In genomic region chr20:48823476-48823875, GRCh38 we compare ENCODE assay signal across 9 cellular contexts. TPM values are rescaled to one million over a fixed set of nuclear protein-coding genes. Genes with fewer than 3 reads are reported as not detected.
DNase-seq lines count a peak whose midpoint lies in the region; ATAC-seq and TF ChIP-seq lines count a peak whose summit lies in the region.
"Had no signal": no experiment of that assay in that cellular context is flagged by ENCODE, and none has a peak within 500 bp of the region (broad histone marks: within the 10 kb centered on the region; RNA-seq: fewer than 3 reads in every experiment).

No MANE protein-coding gene starts in this region.

- POLR2A ChIA-PET in T-cell (lab: Charles Lee): interaction anchor here in 1 of 2 donors (0.6 to 0.7 kb wide), 2 partner anchors 54 to 296 kb away, joined by 3 read pairs; no protein-coding TSS in a partner anchor

- intact Hi-C loops in esophagus muscularis mucosa (cut with DNase I): no loop called here

- no peak for TF ChIP-seq POLR2A in esophagus muscularis mucosa (IDR thresholded peaks at IDR 0.05; ENCODE audit: low read depth)

- no peak for TF ChIP-seq CTCF in GM12865 (IDR thresholded peaks at IDR 0.05; ENCODE audit: insufficient read depth, low read depth, low read length, missing control alignments)
- no peak for TF ChIP-seq CTCF in esophagus muscularis mucosa (IDR thresholded peaks at IDR 0.05)

- H3K4me3 ChIP-seq in GM12865 (ENCODE audit: low read depth, low read length): peak overlapping the region; percentile 91
- peak overlapping the region in 2 of 4 donors; percentile 13 to 31 for H3K4me3 ChIP-seq in esophagus muscularis mucosa
- H3K4me3 ChIP-seq in skin epidermis: peak overlapping the region in 3 of 7 experiments; percentile 1 to 11 (median 9)

- H3K9me3 Mint-ChIP-seq in T-cell: no peaks in the 10 kb centered on the region

- H3K4me1 ChIP-seq in esophagus muscularis mucosa: peaks cover 6 to 68% (median 47%) of the 10 kb centered on the region in 4 donors

- H3K4me1 Mint-ChIP-seq in T-cell: peaks cover under 1 to 80% (median 71%) of the 10 kb centered on the region in 3 donors

- WGBS in esophagus muscularis mucosa: 95% methylated on average over 7 of the region's 7 CpGs

- H3K27me3 ChIP-seq in esophagus muscularis mucosa: peaks cover 0 to 26% (median 0%) of the 10 kb centered on the region in 4 donors

- no peaks in the 10 kb centered on the region for H3K36me3 ChIP-seq in esophagus muscularis mucosa

- ATAC-seq in T-cell (replicated peaks in 1 of 4): no peak
- no peak for ATAC-seq in HG02885 (IDR thresholded peaks at IDR 0.05; ENCODE audit: poor library complexity, unreplicated experiment)
- ATAC-seq in GM21526 (IDR thresholded peaks at IDR 0.05; ENCODE audit: low FRiP score, unreplicated experiment): no peak

- H3K27ac Mint-ChIP-seq in T-cell: peak overlapping the region in 1 of 2 donors; percentile 98

- DNase-seq in GM12865 (ENCODE audit: low read depth): no peak
- no peak for DNase-seq in T-cell
- DNase-seq in esophagus muscularis mucosa (ENCODE audit: extremely low spot score): no peak
- DNase-seq in activated gamma-delta T cell treated with Interleukin-2 at 50 U/mL for 16 hours: no peak
- DNase-seq in NCI-H2029 treated with DMSO at 0.1 percent for 48 hours (lab: John Stamatoyannopoulos, UW): no peak
- DNase-seq: NCI-H146 had no signal

- H3K27ac ChIP-seq in esophagus muscularis mucosa (replicated peaks in 1 of 4) (peak overlapping the region; percentile 40 to 73 (median 58)), skin epidermis (peak overlapping the region in 18 of 21 experiments; percentile 1 to 94 (median 76))

- no peak for TF ChIP-seq EP300 in esophagus muscularis mucosa (IDR thresholded peaks at IDR 0.05)

- no peaks in the 10 kb centered on the region for H3K9me3 ChIP-seq in esophagus muscularis mucosa

- H3K4me3 Mint-ChIP-seq in T-cell: peak overlapping the region; percentile 94 to 96 (median 95)

- CTCF ChIA-PET in T-cell (lab: Charles Lee): no interaction called here

- H3K36me3 Mint-ChIP-seq in T-cell: no peaks in the 10 kb centered on the region

- H3K27me3 Mint-ChIP-seq in T-cell: no peaks in the 10 kb centered on the region

RNA-seq across cellular contexts. Expression of gene PREX1, which starts 4.3 kb away (rescaled TPM):
- total RNA-seq in T-cell (100 to 1,000 TPM in 4 of 5 donors, 10 to 100 TPM in 1; 99.2 to 181 (median 137) TPM), esophagus muscularis mucosa (10 to 100 TPM; 20.8 to 37.1 (median 24.3) TPM)
